In genomic region chr15:63888823-63889222, GRCh38 we compare ENCODE assay signal across 20 cellular contexts.
"Had no signal": no experiment of that assay in that cellular context is flagged by ENCODE, and none has a peak within 500 bp of the region (broad histone marks: within the 10 kb centered on the region; RNA-seq: fewer than 3 reads in every experiment).

No MANE protein-coding gene starts in this region.

- H3K27ac ChIP-seq: ascending aorta, breast epithelium, esophagus squamous epithelium, pancreas, SK-N-MC, transverse colon had no signal

- FAIRE-seq: pancreas had no signal

- H3K27me3 Mint-ChIP-seq: activated T-cell treated with anti-CD3 and anti-CD28 coated beads, Interleukin-2, amount 50 U/mL, for 24 hours had no signal

- H3K4me3 ChIP-seq: ascending aorta, breast epithelium, esophagus squamous epithelium, pancreas, SK-N-MC, transverse colon had no signal

- DNase-seq: activated CD4-positive, alpha-beta T cell treated with anti-CD3 and anti-CD28 coated beads for 48 hours; activated CD4-positive, CD25-positive, alpha-beta regulatory T cell; activated CD8-positive, alpha-beta T cell treated with anti-CD3 and anti-CD28 coated beads, Interleukin-2, amount 10 ng/mL, durations not matched to agents 7 days and 5 days; activated naive CD4-positive, alpha-beta T cell treated with anti-CD3 and anti-CD28 coated beads for 36 hours; activated T-cell treated with anti-CD3 and anti-CD28 coated beads, Interleukin-2, amount 50 U/mL, for 24 hours; dermis blood vessel endothelial cell; effector memory CD4-positive, alpha-beta T cell; esophagus squamous epithelium; immature natural killer cell; left ventricle myocardium superior; mesenchymal stem cell; natural killer cell; stimulated activated CD8-positive, alpha-beta memory T cell treated with anti-CD3 and anti-CD28 coated beads, Interleukin-4, amount 100 ng/mL, for 48 hours; stimulated activated naive CD8-positive, alpha-beta T cell treated with anti-CD3 and anti-CD28 coated beads, Interleukin-15, Interleukin-2, amounts not matched to agents 100 U/mL and 50 U/mL, for 24 hours; transverse colon had no signal

- H3K9me3 Mint-ChIP-seq: activated naive CD4-positive, alpha-beta T cell treated with anti-CD3 and anti-CD28 coated beads for 36 hours; activated T-cell treated with anti-CD3 and anti-CD28 coated beads, Interleukin-2, amount 50 U/mL, for 24 hours; immature natural killer cell; natural killer cell had no signal

- ATAC-seq: activated CD8-positive, alpha-beta T cell treated with anti-CD3 and anti-CD28 coated beads, Interleukin-2, amount 10 ng/mL, durations not matched to agents 7 days and 5 days; natural killer cell; pancreas; stimulated activated naive CD8-positive, alpha-beta T cell treated with anti-CD3 and anti-CD28 coated beads, Interleukin-15, Interleukin-2, amounts not matched to agents 100 U/mL and 50 U/mL, for 24 hours had no signal

- H3K4me1 ChIP-seq: ascending aorta, breast epithelium, pancreas had no signal

- H3K9me3 ChIP-seq: ascending aorta, breast epithelium, esophagus squamous epithelium, neutrophil, pancreas, transverse colon had no signal

- H3K4me3 Mint-ChIP-seq: activated CD8-positive, alpha-beta T cell treated with anti-CD3 and anti-CD28 coated beads, Interleukin-2, amount 10 ng/mL, durations not matched to agents 7 days and 5 days; activated naive CD4-positive, alpha-beta T cell treated with anti-CD3 and anti-CD28 coated beads for 36 hours; activated T-cell treated with anti-CD3 and anti-CD28 coated beads, Interleukin-2, amount 50 U/mL, for 24 hours; immature natural killer cell; natural killer cell had no signal

- H3K36me3 Mint-ChIP-seq: immature natural killer cell, natural killer cell had no signal

- H3K36me3 ChIP-seq: ascending aorta, breast epithelium, esophagus squamous epithelium, neutrophil, pancreas, transverse colon had no signal

- H3K27ac Mint-ChIP-seq: activated CD8-positive, alpha-beta T cell treated with anti-CD3 and anti-CD28 coated beads, Interleukin-2, amount 10 ng/mL, durations not matched to agents 7 days and 5 days; activated naive CD4-positive, alpha-beta T cell treated with anti-CD3 and anti-CD28 coated beads for 36 hours; activated T-cell treated with anti-CD3 and anti-CD28 coated beads, Interleukin-2, amount 50 U/mL, for 24 hours; natural killer cell had no signal
